8 cellular contexts compared by ENCODE assay signal in the genomic region with DNA sequence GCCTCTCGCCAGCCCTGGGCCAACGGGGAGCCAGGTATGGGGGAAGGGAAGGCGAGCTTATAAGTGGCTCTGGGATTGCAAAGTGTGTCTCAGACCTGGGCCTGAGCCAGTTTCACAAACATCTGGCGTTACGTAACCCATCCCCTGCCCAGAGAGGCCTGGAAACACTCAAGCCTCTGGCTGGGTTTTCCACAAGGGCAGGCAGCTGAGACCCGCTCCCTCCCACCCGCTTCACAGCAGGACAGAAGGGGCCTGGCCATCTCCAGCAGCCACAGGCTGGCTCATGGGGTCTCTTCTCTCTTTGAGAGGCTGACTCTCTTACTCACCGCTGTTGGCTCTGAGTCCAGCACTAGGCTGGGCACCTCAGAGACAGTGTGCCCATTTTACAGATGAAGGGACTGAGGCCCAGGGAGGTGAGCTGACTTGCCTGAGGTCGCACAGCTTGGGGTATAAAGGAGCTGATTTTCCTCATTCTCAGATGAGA. TPM values are rescaled to one million over a fixed set of nuclear protein-coding genes. Genes with fewer than 3 reads are reported as not detected.
A peak's percentile ranks its signal among the peaks of the same experiment; 100 is the strongest.
DNase-seq lines count a peak whose midpoint lies in the region; ATAC-seq, FAIRE-seq and TF ChIP-seq lines count a peak whose summit lies in the region.

No MANE protein-coding gene starts in this region.

- DNase-seq in GOT3 (lab: John Stamatoyannopoulos, UW) (peak; percentile 32), NT2/D1 (ENCODE audit: low read depth, low spot score) (no peak), fibroblast of mammary gland (ENCODE audit: low read depth) (peak; percentile 99), pancreas (peak in 3 of 6 donors; percentile 40 to 61 (median 55))

- no peak overlapping the region for H3K27ac ChIP-seq in pancreas

- peak overlapping the region; percentile 25 for H3K9ac ChIP-seq in NT2/D1 (ENCODE audit: insufficient read length, low read depth)

- peaks cover 20% of the 10 kb centered on the region for H3K4me1 ChIP-seq in NT2/D1 (ENCODE audit: insufficient read depth, insufficient read length)
- peaks cover 0 to 6% (median 0%) of the 10 kb centered on the region in 3 donors for H3K4me1 ChIP-seq in pancreas

- intact Hi-C loops in pancreas (cut with DNase I) = no loop called here

- ATAC-seq in pancreas (peak in 3 of 4 donors; percentile 7 to 44 (median 13)), GM21360 (IDR thresholded peaks at IDR 0.05; ENCODE audit: unreplicated experiment) (no peak), GM19395 (IDR thresholded peaks at IDR 0.05; ENCODE audit: unreplicated experiment) (no peak), GM21515 (IDR thresholded peaks at IDR 0.05; ENCODE audit: unreplicated experiment) (no peak), GM21447 (IDR thresholded peaks at IDR 0.05; ENCODE audit: unreplicated experiment) (no peak)

- H3K4me3 ChIP-seq in NT2/D1 (ENCODE audit: insufficient read length, low read depth) (no peak overlapping the region), fibroblast of mammary gland (ENCODE audit: control insufficient read depth, low read depth, low read length) (no peak overlapping the region), pancreas (no peak overlapping the region)

- H3K36me3 ChIP-seq in NT2/D1 (ENCODE audit: insufficient read depth, insufficient read length, low read length) (peaks cover 5% of the 10 kb centered on the region), pancreas (no peaks in the 10 kb centered on the region)

- H3K9me3 ChIP-seq in NT2/D1 (ENCODE audit: insufficient read depth, low read length) (no peaks in the 10 kb centered on the region), pancreas (no peaks in the 10 kb centered on the region)

- no peak for FAIRE-seq in pancreas (lab: Jason Lieb, UNC)

- peaks cover 19% of the 10 kb centered on the region for H3K27me3 ChIP-seq in NT2/D1 (ENCODE audit: insufficient read depth, insufficient read length)
- H3K27me3 ChIP-seq in pancreas = no peaks in the 10 kb centered on the region

- WGBS in pancreas, 2 donors = 52 to 56% methylated on average over 9 of the region's 9 CpGs

- TF ChIP-seq CTCF in fibroblast of mammary gland (conservative IDR thresholded peaks at IDR 0.05; ENCODE audit: control insufficient read depth, insufficient read depth, low read depth, low read length) = no peak
- no peak for TF ChIP-seq CTCF in pancreas (IDR thresholded peaks at IDR 0.05)

RNA-seq across cellular contexts. Expression of a gene that starts 44.5 kb away (rescaled TPM):
- 10 to 100 TPM; 17.4 to 36.6 (median 26.0) TPM for total RNA-seq in pancreas
- 10 to 100 TPM; 23.4 to 24.2 TPM for polyA plus RNA-seq in pancreas

RNA-seq across cellular contexts. Expression of a gene that starts 55.2 kb away (rescaled TPM):
- 10 to 100 TPM in 2 of 6 donors, 1 to 10 TPM in 4; 6.0 to 12.3 (median 8.5) TPM for total RNA-seq in pancreas
- 10 to 100 TPM; 19.0 to 25.6 TPM for polyA plus RNA-seq in pancreas

Comparison
In these comparisons a context has a peak if more than half of its experiments do, and no peak if none do; other contexts are left out.
1. ATAC-seq: peak in pancreas (3 of 4); none in GM21360 (single experiment), GM19395 (single experiment), GM21515 (single experiment) and GM21447 (single experiment).